Comparison of ENCODE assay signal across 1 cellular context in genomic region chr3:10527295-10528016, GRCh38.
TF ChIP-seq lines count a peak whose summit lies in the region.

No MANE protein-coding gene starts in this region.

TF ChIP-seq in H1, 55 proteins besides CTCF, POLR2A, EP300 and RAD21:
- TF ChIP-seq KDM5A (IDR thresholded peaks at IDR 0.05; ENCODE audit: low read length), result no peak
- TF ChIP-seq SAP30 (IDR thresholded peaks at IDR 0.05; ENCODE audit: insufficient read depth, insufficient replicate concordance, low read length), result no peak
- no peak for TF ChIP-seq MAFK (IDR thresholded peaks at IDR 0.05; ENCODE audit: low read depth, low read length)
- no peak for TF ChIP-seq POU5F1 (IDR thresholded peaks at IDR 0.05; ENCODE audit: low read depth, low read length)
